Comparison of ENCODE assay signal across 22 cellular contexts in genomic region chr16:89110641-89111040, GRCh38. TPM values are rescaled to one million over a fixed set of nuclear protein-coding genes. Genes with fewer than 3 reads are reported as not detected.
DNase-seq lines count a peak whose midpoint lies in the region; TF ChIP-seq lines count a peak whose summit lies in the region.
"Had no signal": no experiment of that assay in that cellular context is flagged by ENCODE, and none has a peak within 500 bp of the region (broad histone marks: within the 10 kb centered on the region; RNA-seq: fewer than 3 reads in every experiment).

No MANE protein-coding gene starts in this region.

- intact Hi-C loops in stomach (cut with DNase I; ENCODE audit: low total_unique reads) (no loop called here), lower leg skin (cut with DNase I; ENCODE audit: low total_unique reads) (no loop called here)

- H3K4me3 ChIP-seq in osteoblast (ENCODE audit: insufficient read depth, low read length) (no peak overlapping the region), stomach (no peak overlapping the region), lower leg skin (ENCODE audit: low read depth, poor library complexity, severe bottlenecking) (no peak overlapping the region)
- H3K4me3 ChIP-seq: MG63, SJSA1 had no signal

- TF ChIP-seq EP300 in stomach (IDR thresholded peaks at IDR 0.05), result no peak

- H3K4me1 ChIP-seq in osteoblast (ENCODE audit: insufficient read depth, low read length) (peaks cover 8% of the 10 kb centered on the region), stomach (peaks cover 5 to 27% (median 10%) of the 10 kb centered on the region in 4 donors)

- H3K36me3 Mint-ChIP-seq in chondrocyte (ENCODE audit: low read depth) (peaks cover 15% of the 10 kb centered on the region), endothelial cell (ENCODE audit: low read depth, unreplicated experiment) (peaks cover 18% of the 10 kb centered on the region)

- H4K20me1 ChIP-seq in osteoblast (ENCODE audit: insufficient read depth, low read length), result peaks cover 6% of the 10 kb centered on the region

- no peaks in the 10 kb centered on the region for H3K9me3 Mint-ChIP-seq in chondrocyte (ENCODE audit: low read depth)
- no peaks in the 10 kb centered on the region for H3K9me3 Mint-ChIP-seq in endothelial cell (ENCODE audit: unreplicated experiment)

- H3K9me3 ChIP-seq in osteoblast (ENCODE audit: low read depth, low read length) (no peaks in the 10 kb centered on the region), stomach (no peaks in the 10 kb centered on the region)
- H3K9me3 ChIP-seq: MG63, SJSA1 had no signal

- peaks cover 14% of the 10 kb centered on the region for H3K4me1 Mint-ChIP-seq in chondrocyte (ENCODE audit: low read depth)
- H3K4me1 Mint-ChIP-seq in endothelial cell (ENCODE audit: unreplicated experiment), result peaks cover 3% of the 10 kb centered on the region

- TF ChIP-seq POLR2A in stomach (IDR thresholded peaks at IDR 0.05) (no peak), lower leg skin (IDR thresholded peaks at IDR 0.05) (no peak)

- H2AFZ ChIP-seq in osteoblast (ENCODE audit: low read length), result no peak overlapping the region

- H3K4me2 ChIP-seq in osteoblast (ENCODE audit: insufficient read depth, low read length), result no peak overlapping the region

- TF ChIP-seq CTCF in chondrocyte (IDR thresholded peaks at IDR 0.05) (no peak), osteoblast (IDR thresholded peaks at IDR 0.05; ENCODE audit: extremely low read depth, low read depth, low read length) (no peak), stomach (IDR thresholded peaks at IDR 0.05) (no peak), endothelial cell (IDR thresholded peaks at IDR 0.05; ENCODE audit: unreplicated experiment) (no peak), lower leg skin (IDR thresholded peaks at IDR 0.05) (no peak)

- H3K79me2 ChIP-seq in osteoblast (ENCODE audit: insufficient read depth, low read length), result peaks cover 2% of the 10 kb centered on the region

- 93 to 95% (median 95%) methylated on average over 14 of the region's 14 CpGs for WGBS in stomach, 5 donors
- WGBS in lower leg skin, 2 donors, result 95% methylated on average over 14 of the region's 14 CpGs

- H3K4me3 Mint-ChIP-seq in chondrocyte (ENCODE audit: unreplicated experiment), result no peak overlapping the region
- no peak overlapping the region for H3K4me3 Mint-ChIP-seq in endothelial cell (ENCODE audit: unreplicated experiment)
- H3K4me3 Mint-ChIP-seq: B cell had no signal

- H3K27me3 ChIP-seq in osteoblast (ENCODE audit: insufficient read depth, low read length), result no peaks in the 10 kb centered on the region
- no peaks in the 10 kb centered on the region for H3K27me3 ChIP-seq in stomach
- H3K27me3 ChIP-seq: MG63, SJSA1 had no signal

- H3K27ac ChIP-seq in osteoblast (ENCODE audit: low read depth, low read length) (no peak overlapping the region), stomach (no peak overlapping the region)
- H3K27ac ChIP-seq: 22Rv1, C4-2B, SJSA1 had no signal

- H3K27me3 Mint-ChIP-seq in chondrocyte (ENCODE audit: low read depth) (no peaks in the 10 kb centered on the region), endothelial cell (ENCODE audit: unreplicated experiment) (peaks cover 6% of the 10 kb centered on the region)
- H3K27me3 Mint-ChIP-seq: B cell had no signal

- H3K27ac Mint-ChIP-seq in chondrocyte (ENCODE audit: unreplicated experiment) (no peak overlapping the region), endothelial cell (ENCODE audit: unreplicated experiment) (no peak overlapping the region)
- H3K27ac Mint-ChIP-seq: B cell had no signal

- H3K36me3 ChIP-seq in osteoblast (ENCODE audit: insufficient read depth, low read length) (peaks cover 17% of the 10 kb centered on the region), stomach (peaks cover 40 to 88% (median 79%) of the 10 kb centered on the region in 4 donors)

- DNase-seq in activated T-cell treated with anti-CD3 and anti-CD28 coated beads, Interleukin-2, amount 50 U/mL, for 1 hour, result peak; percentile 11
- no peak for DNase-seq in activated T-cell treated with anti-CD3 and anti-CD28 coated beads, Interleukin-2, amount 50 U/mL, for 48 hours
- peak; percentile 47 for DNase-seq in chondrocyte (ENCODE audit: low spot score)
- DNase-seq in osteoblast (ENCODE audit: insufficient read length, low spot score, missing footprints), result peak; percentile 73
- DNase-seq in stomach, result no peak
- DNase-seq in endothelial cell (ENCODE audit: low spot score), result no peak
- DNase-seq in lower leg skin (ENCODE audit: low spot score in 2 of 2), result no peak
- DNase-seq: Calu3, DMS153, DND-41, KBM-7, MG63, NCI-H2029, NCI-H446, NCI-H524 treated with DMSO at 0.1 percent for 48 hours, NCI-H774, PC-3, Right ventricle myocardium superior had no signal

RNA-seq across cellular contexts. Expression of gene ACSF3, which starts 17.0 kb away (rescaled TPM):
- 19.5 to 24.4 TPM (median 20.8 TPM) in 3 replicates for total RNA-seq in chondrocyte
- 25.6 and 29.3 TPM in 2 replicates for total RNA-seq in osteoblast
- 100 to 1,000 TPM in 1 of 5 donors, 10 to 100 TPM in 4; 16.9 to 265 (median 27.7) TPM for total RNA-seq in stomach
- polyA plus RNA-seq in stomach, result 10 to 100 TPM; 29.4 to 33.2 (median 31.9) TPM
- total RNA-seq in endothelial cell (ENCODE audit: unreplicated experiment), result 28.2 TPM
- 10 to 100 TPM; 22.7 to 42.3 (median 34.4) TPM for total RNA-seq in lower leg skin

Comparison
In these comparisons a context has a peak if more than half of its experiments do, and no peak if none do; other contexts are left out.
1. DNase-seq: peak in activated T-cell treated with anti-CD3 and anti-CD28 coated beads, Interleukin-2, amount 50 U/mL, for 1 hour (single experiment), chondrocyte (single experiment) and osteoblast (single experiment); none in activated T-cell treated with anti-CD3 and anti-CD28 coated beads, Interleukin-2, amount 50 U/mL, for 48 hours (0 of 2), stomach (single experiment), endothelial cell (single experiment) and lower leg skin (0 of 2).